ENCODE assay signal across 1 cellular context in the genomic region with DNA sequence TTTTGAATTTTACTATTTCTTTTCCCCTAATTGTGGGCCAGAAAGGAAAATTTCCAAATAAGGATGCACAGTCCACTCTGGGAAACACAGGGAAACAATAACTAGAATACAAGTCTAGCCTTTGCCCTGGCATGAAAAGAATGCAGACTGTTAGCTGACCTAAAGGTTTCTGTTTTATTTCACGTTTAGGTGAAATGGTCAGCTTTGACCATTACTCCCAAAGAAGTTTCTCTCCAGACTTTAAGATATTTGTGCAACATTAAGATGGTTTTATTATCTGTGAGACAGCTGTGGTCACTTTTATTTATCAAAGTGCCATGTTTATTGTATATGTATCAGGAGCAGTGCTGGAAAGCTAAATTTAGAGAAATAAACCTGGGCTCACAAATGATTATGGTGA.
TF ChIP-seq lines count a peak whose summit lies in the region.

No MANE protein-coding gene starts in this region.

TF ChIP-seq in GM23338, 12 proteins besides CTCF, POLR2A, EP300 and RAD21:
- TF ChIP-seq, protein P1, sequence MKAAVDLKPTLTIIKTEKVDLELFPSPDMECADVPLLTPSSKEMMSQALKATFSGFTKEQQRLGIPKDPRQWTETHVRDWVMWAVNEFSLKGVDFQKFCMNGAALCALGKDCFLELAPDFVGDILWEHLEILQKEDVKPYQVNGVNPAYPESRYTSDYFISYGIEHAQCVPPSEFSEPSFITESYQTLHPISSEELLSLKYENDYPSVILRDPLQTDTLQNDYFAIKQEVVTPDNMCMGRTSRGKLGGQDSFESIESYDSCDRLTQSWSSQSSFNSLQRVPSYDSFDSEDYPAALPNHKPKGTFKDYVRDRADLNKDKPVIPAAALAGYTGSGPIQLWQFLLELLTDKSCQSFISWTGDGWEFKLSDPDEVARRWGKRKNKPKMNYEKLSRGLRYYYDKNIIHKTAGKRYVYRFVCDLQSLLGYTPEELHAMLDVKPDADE (IDR thresholded peaks at IDR 0.05) = no peak
- TF ChIP-seq JUNB (IDR thresholded peaks at IDR 0.05; ENCODE audit: unreplicated experiment) (no peak), STAT1 (IDR thresholded peaks at IDR 0.05; ENCODE audit: unreplicated experiment) (no peak), EZH2 (IDR thresholded peaks at IDR 0.05; ENCODE audit: low read depth, unreplicated experiment) (no peak), ZNF331 (CRISPR knock-in tag; IDR thresholded peaks at IDR 0.05; ENCODE audit: low read depth) (no peak), ZNF114 (CRISPR knock-in tag; IDR thresholded peaks at IDR 0.05) (no peak), POLR2AphosphoS5 (IDR thresholded peaks at IDR 0.05; ENCODE audit: low read depth) (no peak), NANOG (IDR thresholded peaks at IDR 0.05; ENCODE audit: borderline replicate concordance) (no peak), CREB1 (CRISPR knock-in tag; IDR thresholded peaks at IDR 0.05; ENCODE audit: low read depth) (no peak), EZH2phosphoT487 (IDR thresholded peaks at IDR 0.05; ENCODE audit: unreplicated experiment) (no peak)
- TF ChIP-seq, protein P2, sequence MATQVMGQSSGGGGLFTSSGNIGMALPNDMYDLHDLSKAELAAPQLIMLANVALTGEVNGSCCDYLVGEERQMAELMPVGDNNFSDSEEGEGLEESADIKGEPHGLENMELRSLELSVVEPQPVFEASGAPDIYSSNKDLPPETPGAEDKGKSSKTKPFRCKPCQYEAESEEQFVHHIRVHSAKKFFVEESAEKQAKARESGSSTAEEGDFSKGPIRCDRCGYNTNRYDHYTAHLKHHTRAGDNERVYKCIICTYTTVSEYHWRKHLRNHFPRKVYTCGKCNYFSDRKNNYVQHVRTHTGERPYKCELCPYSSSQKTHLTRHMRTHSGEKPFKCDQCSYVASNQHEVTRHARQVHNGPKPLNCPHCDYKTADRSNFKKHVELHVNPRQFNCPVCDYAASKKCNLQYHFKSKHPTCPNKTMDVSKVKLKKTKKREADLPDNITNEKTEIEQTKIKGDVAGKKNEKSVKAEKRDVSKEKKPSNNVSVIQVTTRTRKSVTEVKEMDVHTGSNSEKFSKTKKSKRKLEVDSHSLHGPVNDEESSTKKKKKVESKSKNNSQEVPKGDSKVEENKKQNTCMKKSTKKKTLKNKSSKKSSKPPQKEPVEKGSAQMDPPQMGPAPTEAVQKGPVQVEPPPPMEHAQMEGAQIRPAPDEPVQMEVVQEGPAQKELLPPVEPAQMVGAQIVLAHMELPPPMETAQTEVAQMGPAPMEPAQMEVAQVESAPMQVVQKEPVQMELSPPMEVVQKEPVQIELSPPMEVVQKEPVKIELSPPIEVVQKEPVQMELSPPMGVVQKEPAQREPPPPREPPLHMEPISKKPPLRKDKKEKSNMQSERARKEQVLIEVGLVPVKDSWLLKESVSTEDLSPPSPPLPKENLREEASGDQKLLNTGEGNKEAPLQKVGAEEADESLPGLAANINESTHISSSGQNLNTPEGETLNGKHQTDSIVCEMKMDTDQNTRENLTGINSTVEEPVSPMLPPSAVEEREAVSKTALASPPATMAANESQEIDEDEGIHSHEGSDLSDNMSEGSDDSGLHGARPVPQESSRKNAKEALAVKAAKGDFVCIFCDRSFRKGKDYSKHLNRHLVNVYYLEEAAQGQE (IDR thresholded peaks at IDR 0.05; ENCODE audit: unreplicated experiment) = no peak
- TF ChIP-seq, protein P3, sequence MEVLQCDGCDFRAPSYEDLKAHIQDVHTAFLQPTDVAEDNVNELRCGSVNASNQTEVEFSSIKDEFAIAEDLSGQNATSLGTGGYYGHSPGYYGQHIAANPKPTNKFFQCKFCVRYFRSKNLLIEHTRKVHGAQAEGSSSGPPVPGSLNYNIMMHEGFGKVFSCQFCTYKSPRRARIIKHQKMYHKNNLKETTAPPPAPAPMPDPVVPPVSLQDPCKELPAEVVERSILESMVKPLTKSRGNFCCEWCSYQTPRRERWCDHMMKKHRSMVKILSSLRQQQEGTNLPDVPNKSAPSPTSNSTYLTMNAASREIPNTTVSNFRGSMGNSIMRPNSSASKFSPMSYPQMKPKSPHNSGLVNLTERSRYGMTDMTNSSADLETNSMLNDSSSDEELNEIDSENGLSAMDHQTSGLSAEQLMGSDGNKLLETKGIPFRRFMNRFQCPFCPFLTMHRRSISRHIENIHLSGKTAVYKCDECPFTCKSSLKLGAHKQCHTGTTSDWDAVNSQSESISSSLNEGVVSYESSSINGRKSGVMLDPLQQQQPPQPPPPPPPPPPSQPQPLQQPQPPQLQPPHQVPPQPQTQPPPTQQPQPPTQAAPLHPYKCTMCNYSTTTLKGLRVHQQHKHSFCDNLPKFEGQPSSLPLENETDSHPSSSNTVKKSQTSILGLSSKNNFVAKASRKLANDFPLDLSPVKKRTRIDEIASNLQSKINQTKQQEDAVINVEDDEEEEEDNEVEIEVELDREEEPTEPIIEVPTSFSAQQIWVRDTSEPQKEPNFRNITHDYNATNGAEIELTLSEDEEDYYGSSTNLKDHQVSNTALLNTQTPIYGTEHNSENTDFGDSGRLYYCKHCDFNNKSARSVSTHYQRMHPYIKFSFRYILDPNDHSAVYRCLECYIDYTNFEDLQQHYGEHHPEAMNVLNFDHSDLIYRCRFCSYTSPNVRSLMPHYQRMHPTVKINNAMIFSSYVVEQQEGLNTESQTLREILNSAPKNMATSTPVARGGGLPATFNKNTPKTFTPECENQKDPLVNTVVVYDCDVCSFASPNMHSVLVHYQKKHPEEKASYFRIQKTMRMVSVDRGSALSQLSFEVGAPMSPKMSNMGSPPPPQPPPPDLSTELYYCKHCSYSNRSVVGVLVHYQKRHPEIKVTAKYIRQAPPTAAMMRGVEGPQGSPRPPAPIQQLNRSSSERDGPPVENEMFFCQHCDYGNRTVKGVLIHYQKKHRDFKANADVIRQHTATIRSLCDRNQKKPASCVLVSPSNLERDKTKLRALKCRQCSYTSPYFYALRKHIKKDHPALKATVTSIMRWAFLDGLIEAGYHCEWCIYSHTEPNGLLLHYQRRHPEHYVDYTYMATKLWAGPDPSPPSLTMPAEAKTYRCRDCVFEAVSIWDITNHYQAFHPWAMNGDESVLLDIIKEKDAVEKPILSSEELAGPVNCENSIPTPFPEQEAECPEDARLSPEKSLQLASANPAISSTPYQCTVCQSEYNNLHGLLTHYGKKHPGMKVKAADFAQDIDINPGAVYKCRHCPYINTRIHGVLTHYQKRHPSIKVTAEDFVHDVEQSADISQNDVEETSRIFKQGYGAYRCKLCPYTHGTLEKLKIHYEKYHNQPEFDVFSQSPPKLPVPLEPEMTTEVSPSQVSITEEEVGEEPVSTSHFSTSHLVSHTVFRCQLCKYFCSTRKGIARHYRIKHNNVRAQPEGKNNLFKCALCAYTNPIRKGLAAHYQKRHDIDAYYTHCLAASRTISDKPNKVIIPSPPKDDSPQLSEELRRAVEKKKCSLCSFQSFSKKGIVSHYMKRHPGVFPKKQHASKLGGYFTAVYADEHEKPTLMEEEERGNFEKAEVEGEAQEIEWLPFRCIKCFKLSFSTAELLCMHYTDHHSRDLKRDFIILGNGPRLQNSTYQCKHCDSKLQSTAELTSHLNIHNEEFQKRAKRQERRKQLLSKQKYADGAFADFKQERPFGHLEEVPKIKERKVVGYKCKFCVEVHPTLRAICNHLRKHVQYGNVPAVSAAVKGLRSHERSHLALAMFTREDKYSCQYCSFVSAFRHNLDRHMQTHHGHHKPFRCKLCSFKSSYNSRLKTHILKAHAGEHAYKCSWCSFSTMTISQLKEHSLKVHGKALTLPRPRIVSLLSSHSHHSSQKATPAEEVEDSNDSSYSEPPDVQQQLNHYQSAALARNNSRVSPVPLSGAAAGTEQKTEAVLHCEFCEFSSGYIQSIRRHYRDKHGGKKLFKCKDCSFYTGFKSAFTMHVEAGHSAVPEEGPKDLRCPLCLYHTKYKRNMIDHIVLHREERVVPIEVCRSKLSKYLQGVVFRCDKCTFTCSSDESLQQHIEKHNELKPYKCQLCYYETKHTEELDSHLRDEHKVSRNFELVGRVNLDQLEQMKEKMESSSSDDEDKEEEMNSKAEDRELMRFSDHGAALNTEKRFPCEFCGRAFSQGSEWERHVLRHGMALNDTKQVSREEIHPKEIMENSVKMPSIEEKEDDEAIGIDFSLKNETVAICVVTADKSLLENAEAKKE (CRISPR knock-in tag; IDR thresholded peaks at IDR 0.05) = no peak
